11 cellular contexts compared by ENCODE assay signal in genomic region chr18:70420151-70420898, GRCh38.
DNase-seq lines count a peak whose midpoint lies in the region; ATAC-seq, FAIRE-seq and TF ChIP-seq lines count a peak whose summit lies in the region.
"Had no signal": no experiment of that assay in that cellular context is flagged by ENCODE, and none has a peak within 500 bp of the region (broad histone marks: within the 10 kb centered on the region; RNA-seq: fewer than 3 reads in every experiment).

No MANE protein-coding gene starts in this region.

- H2AFZ ChIP-seq in smooth muscle cell (ENCODE audit: low read depth) = peak overlapping the region; percentile 50

- no peak for ATAC-seq in heart left ventricle

- H3K27me3 ChIP-seq in smooth muscle cell (ENCODE audit: low read depth) (no peaks in the 10 kb centered on the region), heart left ventricle (no peaks in the 10 kb centered on the region), small intestine (ENCODE audit: control insufficient read depth in 2 of 2, insufficient read depth in 2 of 2, low read length in 2 of 2) (no peaks in the 10 kb centered on the region)
- H3K27me3 ChIP-seq: vagina had no signal

- H3K79me2 ChIP-seq in smooth muscle cell (ENCODE audit: low read depth) = no peaks in the 10 kb centered on the region

- no peaks in the 10 kb centered on the region for H4K20me1 ChIP-seq in smooth muscle cell (ENCODE audit: low read depth)

- no peak for FAIRE-seq in small intestine (lab: Jason Lieb, UNC)

- TF ChIP-seq CTCF in RWPE1 (conservative IDR thresholded peaks at IDR 0.05; ENCODE audit: low read depth) (no peak), smooth muscle cell (IDR thresholded peaks at IDR 0.05; ENCODE audit: borderline replicate concordance, insufficient read depth, poor library complexity, severe bottlenecking) (no peak), heart left ventricle (IDR thresholded peaks at IDR 0.05) (no peak)

- H3K4me1 ChIP-seq in smooth muscle cell (ENCODE audit: low read depth) (peaks cover 38% of the 10 kb centered on the region), heart left ventricle (peaks cover 5 to 48% (median 32%) of the 10 kb centered on the region in 12 donors), small intestine (ENCODE audit: control insufficient read depth in 2 of 2, insufficient read depth in 1 of 2, low read depth in 1 of 2, low read length in 1 of 2) (peaks cover 7 to 16% of the 10 kb centered on the region in 2 donors)

- H3K9me3 ChIP-seq in smooth muscle cell (replicated peaks; ENCODE audit: low read depth) = no peaks in the 10 kb centered on the region
- no peaks in the 10 kb centered on the region for H3K9me3 ChIP-seq in heart left ventricle
- H3K9me3 ChIP-seq in small intestine (ENCODE audit: control insufficient read depth, low read depth) = no peaks in the 10 kb centered on the region
- H3K9me3 ChIP-seq: vagina had no signal

- peak overlapping the region; percentile 15 for H3K4me2 ChIP-seq in smooth muscle cell

- WGBS in smooth muscle cell (ENCODE audit: low lambda C conversion rate) = 38% methylated on average over 4 of the region's 4 CpGs
- WGBS in heart left ventricle, 4 donors = 63 to 75% (median 66%) methylated on average over 4 of the region's 4 CpGs
- 41 to 55% (median 50%) methylated on average over 4 of the region's 4 CpGs for WGBS in small intestine, 3 donors

- peaks cover 23% of the 10 kb centered on the region for H3F3A ChIP-seq in smooth muscle cell (ENCODE audit: low read depth)

- H3K4me3 ChIP-seq in smooth muscle cell (peak overlapping the region; percentile 23), heart left ventricle (no peak overlapping the region), small intestine (ENCODE audit: low read depth in 1 of 2, low read length in 2 of 2) (peak overlapping the region in 1 of 2 donors; percentile 9)
- H3K4me3 ChIP-seq: vagina had no signal

- peak overlapping the region; percentile 24 for H3K9ac ChIP-seq in smooth muscle cell (ENCODE audit: low read depth)

- CTCF ChIA-PET in RWPE1 (lab: Yijun Ruan, JAX) = no interaction called here

- TF ChIP-seq POLR2A in heart left ventricle (IDR thresholded peaks at IDR 0.05) = no peak

- peak overlapping the region; percentile 45; the same call in 1 of the 2 replicates for H3K27ac ChIP-seq in RWPE1
- peak overlapping the region; percentile 97 for H3K27ac ChIP-seq in epithelial cell of prostate
- H3K27ac ChIP-seq in smooth muscle cell (ENCODE audit: low read depth) = peak overlapping the region; percentile 83
- peak overlapping the region in 1 of 12 donors; percentile 67 for H3K27ac ChIP-seq in heart left ventricle
- no peak overlapping the region for H3K27ac ChIP-seq in small intestine (ENCODE audit: low read depth in 1 of 2, low read length in 1 of 2)
- H3K27ac ChIP-seq: vagina had no signal

- POLR2A ChIA-PET in RWPE1 (lab: Yijun Ruan, JAX; ENCODE audit: low non-redundant PET) = no interaction called here

- no peaks in the 10 kb centered on the region for H3K36me3 ChIP-seq in smooth muscle cell (ENCODE audit: low read depth)
- H3K36me3 ChIP-seq in heart left ventricle = no peaks in the 10 kb centered on the region
- H3K36me3 ChIP-seq in small intestine (ENCODE audit: control insufficient read depth in 2 of 2, insufficient read depth in 2 of 2, low read length in 2 of 2) = no peaks in the 10 kb centered on the region
- H3K36me3 ChIP-seq: vagina had no signal

- intact Hi-C loops in heart left ventricle (cut with DNase I) = loop anchor here in 2 of 10 donors (10.0 kb wide), 2 partner anchors 126 to 136 kb away; partner anchors contain the start of gene SOCS6 (in 1 of the 2)

- peak; percentile 48 for DNase-seq in H4 (ENCODE audit: low spot score)
- DNase-seq in RWPE1 (ENCODE audit: low spot score) = peak; percentile 16
- no peak for DNase-seq in epithelial cell of prostate (ENCODE audit: low read depth, low spot score)
- no peak for DNase-seq in smooth muscle cell (lab: John Stamatoyannopoulos, UW; ENCODE audit: unreplicated experiment)
- no peak for DNase-seq in heart left ventricle
- no peak for DNase-seq in activated CD4-positive, alpha-beta T cell treated with anti-CD3 and anti-CD28 coated beads, Interleukin-2, amount 50 U/mL, for 48 hours
- DNase-seq in small intestine = no peak
- DNase-seq: activated naive CD4-positive, alpha-beta T cell treated with anti-CD3 and anti-CD28 coated beads for 36 hours; KBM-7; NCI-H2227 treated with DMSO at 0.1 percent for 48 hours had no signal

Comparison
In these comparisons a context has a peak if more than half of its experiments do, and no peak if none do; other contexts are left out.
1. DNase-seq: peak in H4 (single experiment) and RWPE1 (single experiment); none in epithelial cell of prostate (single experiment), smooth muscle cell (single experiment), heart left ventricle (0 of 5), activated CD4-positive, alpha-beta T cell treated with anti-CD3 and anti-CD28 coated beads, Interleukin-2, amount 50 U/mL, for 48 hours (0 of 2) and small intestine (single experiment).
2. H3K27ac ChIP-seq: peak in RWPE1 (single experiment), epithelial cell of prostate (single experiment) and smooth muscle cell (single experiment); none in small intestine (0 of 2).